ENCODE assay signal across 36 cellular contexts in the genomic region with DNA sequence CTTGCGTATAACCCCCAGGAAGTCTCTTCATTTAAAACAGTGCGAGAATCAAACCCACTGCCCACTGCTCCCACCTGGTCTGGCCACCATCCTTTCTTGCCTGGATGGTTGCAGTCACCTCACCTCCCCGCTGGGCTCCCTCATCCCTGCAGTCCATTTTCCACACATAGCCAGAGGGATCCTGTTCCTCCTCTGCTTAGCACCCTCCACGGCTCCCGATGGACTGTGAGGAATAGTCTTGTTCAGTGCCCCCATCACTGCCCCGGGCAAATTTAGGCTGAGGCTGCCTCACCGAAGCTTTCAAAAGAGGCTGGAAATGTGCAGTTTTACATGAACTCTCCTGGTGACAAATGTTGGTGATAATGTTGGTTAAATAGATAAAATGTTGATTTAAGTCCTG. TPM values are rescaled to one million over a fixed set of nuclear protein-coding genes. Genes with fewer than 3 reads are reported as not detected.
"Had no signal": no experiment of that assay in that cellular context is flagged by ENCODE, and none has a peak within 500 bp of the region (broad histone marks: within the 10 kb centered on the region; RNA-seq: fewer than 3 reads in every experiment).

No MANE protein-coding gene starts in this region.

- H3K4me1 Mint-ChIP-seq: activated naive CD8-positive, alpha-beta T cell treated with anti-CD3 and anti-CD28 coated beads for 36 hours; activated T-helper 17 cell treated with anti-CD3 and anti-CD28 coated beads, Interleukin-2, amount 50 U/mL, for 72 hours; central memory CD8-positive, alpha-beta T cell; T-cell; WTC11 had no signal

- H3K36me3 ChIP-seq: adrenal gland, breast epithelium, WERI-Rb-1 had no signal

- H3K27ac Mint-ChIP-seq: activated CD4-positive, alpha-beta memory T cell treated with anti-CD3 and anti-CD28 coated beads for 36 hours; activated CD4-positive, alpha-beta T cell treated with anti-CD3 and anti-CD28 coated beads, Interleukin-2, amount 10 ng/mL, durations not matched to agents 24 days and 14 days; activated CD8-positive, alpha-beta T cell treated with anti-CD3 and anti-CD28 coated beads for 36 hours; activated naive CD4-positive, alpha-beta T cell treated with anti-CD3 and anti-CD28 coated beads for 36 hours; activated naive CD4-positive, alpha-beta T cell treated with anti-CD3 and anti-CD28 coated beads, Interleukin-2, amount 50 U/mL, for 72 hours; activated naive CD8-positive, alpha-beta T cell treated with anti-CD3 and anti-CD28 coated beads for 36 hours; activated T-cell treated with anti-CD3 and anti-CD28 coated beads, Interleukin-2, amount 50 U/mL, for 72 hours; activated T-helper 1 cell treated with anti-CD3 and anti-CD28 coated beads, Interleukin-12 subunit alpha, Interleukin-12 subunit beta, Interleukin-2, Interleukin-4 antibody, amounts not matched to agents 30 ng/mL and 10 ng/mL and 1 ng/mL, durations not matched to agents 14 hours and 24 hours and 36 hours; activated T-helper 17 cell treated with anti-CD3 and anti-CD28 coated beads, Interleukin-2, amount 50 U/mL, for 72 hours; T-cell; T-helper 17 cell; WTC11 had no signal

- H3K27me3 ChIP-seq: body of pancreas, brain microvascular endothelial cell, breast epithelium had no signal

- H3K4me3 ChIP-seq: adrenal gland, body of pancreas, breast epithelium had no signal

- H3K27ac ChIP-seq: adrenal gland, body of pancreas, brain microvascular endothelial cell, breast epithelium, WERI-Rb-1 had no signal

- H3K9me3 Mint-ChIP-seq: activated CD4-positive, alpha-beta memory T cell treated with anti-CD3 and anti-CD28 coated beads for 36 hours; activated CD4-positive, alpha-beta T cell treated with anti-CD3 and anti-CD28 coated beads, Interleukin-2, amount 10 ng/mL, durations not matched to agents 24 days and 14 days; activated CD8-positive, alpha-beta T cell treated with anti-CD3 and anti-CD28 coated beads for 36 hours; activated naive CD4-positive, alpha-beta T cell treated with anti-CD3 and anti-CD28 coated beads for 36 hours; activated naive CD4-positive, alpha-beta T cell treated with anti-CD3 and anti-CD28 coated beads, Interleukin-2, amount 50 U/mL, for 72 hours; activated naive CD8-positive, alpha-beta T cell treated with anti-CD3 and anti-CD28 coated beads for 36 hours; activated T-cell treated with anti-CD3 and anti-CD28 coated beads, Interleukin-2, amount 50 U/mL, for 4 hours; activated T-cell treated with anti-CD3 and anti-CD28 coated beads, Interleukin-2, amount 50 U/mL, for 72 hours; activated T-helper 1 cell treated with anti-CD3 and anti-CD28 coated beads, Interleukin-12 subunit alpha, Interleukin-12 subunit beta, Interleukin-2, Interleukin-4 antibody, amounts not matched to agents 30 ng/mL and 10 ng/mL and 1 ng/mL, durations not matched to agents 14 hours and 24 hours and 36 hours; activated T-helper 17 cell treated with anti-CD3 and anti-CD28 coated beads, Interleukin-2, amount 50 U/mL, for 72 hours; central memory CD8-positive, alpha-beta T cell; T-cell; WTC11 had no signal

- H3K36me3 Mint-ChIP-seq: activated CD4-positive, alpha-beta memory T cell treated with anti-CD3 and anti-CD28 coated beads for 36 hours; activated naive CD4-positive, alpha-beta T cell treated with anti-CD3 and anti-CD28 coated beads, Interleukin-2, amount 50 U/mL, for 72 hours; activated naive CD8-positive, alpha-beta T cell treated with anti-CD3 and anti-CD28 coated beads for 36 hours; T-cell had no signal

- H3K9me3 ChIP-seq: adrenal gland, body of pancreas, breast epithelium had no signal

- DNase-seq: activated CD4-positive, alpha-beta memory T cell treated with anti-CD3 and anti-CD28 coated beads for 36 hours; activated CD4-positive, alpha-beta T cell treated with anti-CD3 and anti-CD28 coated beads for 4 hours; activated CD4-positive, alpha-beta T cell treated with anti-CD3 and anti-CD28 coated beads, Interleukin-2, amount 10 ng/mL, durations not matched to agents 24 days and 14 days; activated CD4-positive, alpha-beta T cell treated with anti-CD3 and anti-CD28 coated beads, Interleukin-2, amount 50 U/mL, for 1 hour; activated CD4-positive, alpha-beta T cell treated with anti-CD3 and anti-CD28 coated beads, Interleukin-2, amount 50 U/mL, for 4 hours; activated CD4-positive, CD25-positive, alpha-beta regulatory T cell treated with anti-CD3 and anti-CD28 coated beads, Interleukin-2, amount 50 U/mL, for 72 hours; activated CD8-positive, alpha-beta memory T cell treated with anti-CD3 and anti-CD28 coated beads, Interleukin-2, amount 50 U/mL, for 4 hours; activated CD8-positive, alpha-beta T cell treated with anti-CD3 and anti-CD28 coated beads for 36 hours; activated effector memory CD4-positive, alpha-beta T cell treated with anti-CD3 and anti-CD28 coated beads, Interleukin-2, amount 50 U/mL, for 16 hours; activated gamma-delta T cell treated with Interleukin-2 at 50 U/mL for 16 hours; activated naive CD4-positive, alpha-beta T cell; activated naive CD4-positive, alpha-beta T cell treated with anti-CD3 and anti-CD28 coated beads for 36 hours; activated naive CD4-positive, alpha-beta T cell treated with anti-CD3 and anti-CD28 coated beads, Interleukin-2, amount 50 U/mL, for 16 hours; activated naive CD8-positive, alpha-beta T cell treated with anti-CD3 and anti-CD28 coated beads for 36 hours; activated T-cell treated with anti-CD3 and anti-CD28 coated beads for 4 hours; activated T-cell treated with anti-CD3 and anti-CD28 coated beads, Interleukin-2, amount 50 U/mL, for 1 hour; activated T-cell treated with anti-CD3 and anti-CD28 coated beads, Interleukin-2, amount 50 U/mL, for 4 hours; activated T-cell treated with anti-CD3 and anti-CD28 coated beads, Interleukin-2, amount 50 U/mL, for 72 hours; adrenal gland; amniotic stem cell; aorta; body of pancreas; brain microvascular endothelial cell; caudate nucleus; cerebellar nuclear complex; T-cell; T-helper 17 cell; T-helper 9 cell; WERI-Rb-1 had no signal

- H3K4me3 Mint-ChIP-seq: activated CD4-positive, alpha-beta memory T cell treated with anti-CD3 and anti-CD28 coated beads for 36 hours; activated CD4-positive, alpha-beta T cell treated with anti-CD3 and anti-CD28 coated beads, Interleukin-2, amount 10 ng/mL, durations not matched to agents 24 days and 14 days; activated CD8-positive, alpha-beta T cell treated with anti-CD3 and anti-CD28 coated beads for 36 hours; activated naive CD4-positive, alpha-beta T cell treated with anti-CD3 and anti-CD28 coated beads for 36 hours; activated naive CD8-positive, alpha-beta T cell treated with anti-CD3 and anti-CD28 coated beads for 36 hours; activated T-cell treated with anti-CD3 and anti-CD28 coated beads, Interleukin-2, amount 50 U/mL, for 4 hours; activated T-cell treated with anti-CD3 and anti-CD28 coated beads, Interleukin-2, amount 50 U/mL, for 72 hours; activated T-helper 1 cell treated with anti-CD3 and anti-CD28 coated beads, Interleukin-12 subunit alpha, Interleukin-12 subunit beta, Interleukin-2, Interleukin-4 antibody, amounts not matched to agents 30 ng/mL and 10 ng/mL and 1 ng/mL, durations not matched to agents 14 hours and 24 hours and 36 hours; activated T-helper 17 cell treated with anti-CD3 and anti-CD28 coated beads, Interleukin-2, amount 50 U/mL, for 72 hours; central memory CD8-positive, alpha-beta T cell; T-cell; T-helper 17 cell; WTC11 had no signal

- ATAC-seq: activated CD8-positive, alpha-beta T cell treated with anti-CD3 and anti-CD28 coated beads for 36 hours; activated naive CD4-positive, alpha-beta T cell treated with anti-CD3 and anti-CD28 coated beads, Interleukin-2, amount 50 U/mL, for 72 hours; activated T-cell treated with anti-CD3 and anti-CD28 coated beads, Interleukin-2, amount 50 U/mL, for 4 hours; activated T-cell treated with anti-CD3 and anti-CD28 coated beads, Interleukin-2, amount 50 U/mL, for 72 hours; activated T-helper 17 cell treated with anti-CD3 and anti-CD28 coated beads, Interleukin-2, amount 50 U/mL, for 72 hours; body of pancreas; T-cell; T-helper 17 cell; WTC11 had no signal

- H3K4me1 ChIP-seq: adrenal gland, body of pancreas, breast epithelium had no signal

RNA-seq across cellular contexts. Expression of a gene that starts 17.7 kb away (rescaled TPM):
- total RNA-seq: T-helper 2 cell treated with Interferon-gamma antibody and Interleukin-4, amounts not matched to agents 100 ng/mL and 5 ng/mL, for 36 hours had no signal
